ENCODE assay signal across 13 cellular contexts in the genomic region with DNA sequence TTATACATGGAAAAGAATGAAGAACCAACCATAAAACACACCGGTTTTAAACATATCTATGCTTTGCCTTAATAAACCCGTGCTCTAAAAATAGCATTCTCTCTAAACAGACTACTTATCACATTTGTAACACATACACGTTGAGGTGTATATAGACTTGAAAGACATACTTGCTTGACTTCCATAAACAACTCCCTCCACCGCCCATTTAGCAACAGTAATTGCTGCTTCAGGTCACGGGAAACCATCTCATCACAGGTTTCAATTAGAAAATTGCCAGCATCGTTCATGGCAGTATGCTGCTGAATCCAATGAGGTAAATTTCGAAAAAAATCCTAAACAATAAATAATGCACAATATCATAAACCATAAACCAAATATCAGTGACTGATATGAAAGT.
DNase-seq lines count a peak whose midpoint lies in the region; ATAC-seq and TF ChIP-seq lines count a peak whose summit lies in the region.
"Had no signal": no experiment of that assay in that cellular context is flagged by ENCODE, and none has a peak within 500 bp of the region (broad histone marks: within the 10 kb centered on the region; RNA-seq: fewer than 3 reads in every experiment).

No MANE protein-coding gene starts in this region.

- no peak for ATAC-seq in heart left ventricle
- no peak for ATAC-seq in HG02678 (IDR thresholded peaks at IDR 0.05; ENCODE audit: unreplicated experiment)
- no peak for ATAC-seq in GM21381 (IDR thresholded peaks at IDR 0.05; ENCODE audit: unreplicated experiment)
- ATAC-seq: left cardiac atrium had no signal

- H3K36me3 ChIP-seq in left ventricle myocardium inferior (peaks cover 7% of the 10 kb centered on the region), heart left ventricle (peaks cover 0 to 9% (median 0%) of the 10 kb centered on the region in 9 donors)

- intact Hi-C loops in left ventricle myocardium inferior (cut with micrococcal nuclease) (no loop called here), heart left ventricle (cut with DNase I) (no loop called here)

- H3K4me1 ChIP-seq in left ventricle myocardium inferior: no peaks in the 10 kb centered on the region
- peaks cover 0 to 5% (median 0%) of the 10 kb centered on the region in 12 donors for H3K4me1 ChIP-seq in heart left ventricle

- TF ChIP-seq POLR2A in heart left ventricle (IDR thresholded peaks at IDR 0.05): no peak

- 75 to 81% (median 75%) methylated on average over 7 of the region's 7 CpGs for WGBS in heart left ventricle, 4 donors

- no peak for DNase-seq in left ventricle myocardium inferior
- no peak for DNase-seq in heart left ventricle
- DNase-seq in RPMI7951 (ENCODE audit: low read depth): peak; percentile 43
- peak; percentile 2 to 62 for DNase-seq in lung microvascular endothelial cell (ENCODE audit: low read depth in 2 of 2)
- no peak for DNase-seq in GM19240 (ENCODE audit: insufficient read length, low spot score)
- no peak for DNase-seq in activated CD4-positive, alpha-beta T cell treated with anti-CD3 and anti-CD28 coated beads, Interleukin-2, amount 50 U/mL, for 1 hour
- DNase-seq: anterior cingulate cortex, left cardiac atrium, MM.1S, NCI-H2107 had no signal

- TF ChIP-seq CTCF in left ventricle myocardium inferior (IDR thresholded peaks at IDR 0.05; ENCODE audit: borderline replicate concordance) (no peak), heart left ventricle (IDR thresholded peaks at IDR 0.05) (no peak)

- H3K27ac ChIP-seq in left ventricle myocardium inferior (replicated peaks) (no peak overlapping the region), heart left ventricle (no peak overlapping the region)
- H3K27ac ChIP-seq: epithelial cell of prostate had no signal

- H3K9me3 ChIP-seq in left ventricle myocardium inferior (replicated peaks) (no peaks in the 10 kb centered on the region), heart left ventricle (no peaks in the 10 kb centered on the region)

- H3K27me3 ChIP-seq in left ventricle myocardium inferior (ENCODE audit: low read depth): no peaks in the 10 kb centered on the region
- H3K27me3 ChIP-seq in heart left ventricle: no peaks in the 10 kb centered on the region

- peak overlapping the region; percentile 1 for H3K4me3 ChIP-seq in left ventricle myocardium inferior
- H3K4me3 ChIP-seq in heart left ventricle: peak overlapping the region in 3 of 12 donors; percentile 3 to 31 (median 19)

Comparison
In these comparisons a context has a peak if more than half of its experiments do, and no peak if none do; other contexts are left out.
1. DNase-seq: peak in RPMI7951 (single experiment) and lung microvascular endothelial cell (2 of 2); none in left ventricle myocardium inferior (single experiment), heart left ventricle (0 of 5), GM19240 (single experiment) and activated CD4-positive, alpha-beta T cell treated with anti-CD3 and anti-CD28 coated beads, Interleukin-2, amount 50 U/mL, for 1 hour (single experiment).